23 cellular contexts compared by ENCODE assay signal in the genomic region with DNA sequence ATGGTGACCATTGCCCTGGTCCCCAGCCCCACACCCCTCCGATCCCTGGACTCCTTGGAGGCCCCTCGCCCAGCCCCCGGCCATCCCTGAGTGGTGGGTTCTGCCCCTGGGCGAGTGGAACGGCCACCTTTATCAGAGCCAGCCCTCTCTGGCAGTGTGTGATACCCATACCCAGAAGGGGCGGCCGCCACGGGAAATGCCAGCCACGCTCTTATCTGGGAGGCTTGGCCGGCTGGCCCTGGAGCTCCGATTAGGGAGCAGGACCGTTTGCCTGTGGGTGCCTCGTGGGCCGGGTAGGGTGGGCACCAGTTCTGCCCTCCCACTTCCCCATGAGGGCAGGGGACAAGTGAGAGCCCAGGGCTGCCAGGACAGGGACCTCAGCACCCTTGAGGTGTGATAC. TPM values are rescaled to one million over a fixed set of nuclear protein-coding genes. Genes with fewer than 3 reads are reported as not detected.
DNase-seq lines count a peak whose midpoint lies in the region; ATAC-seq, FAIRE-seq and TF ChIP-seq lines count a peak whose summit lies in the region.
"Had no signal": no experiment of that assay in that cellular context is flagged by ENCODE, and none has a peak within 500 bp of the region (broad histone marks: within the 10 kb centered on the region; RNA-seq: fewer than 3 reads in every experiment).

No MANE protein-coding gene starts in this region.

- ATAC-seq in HepG2 (no peak), right lobe of liver (no peak), Right ventricle myocardium superior (ENCODE audit: poor library complexity) (no peak)
- ATAC-seq: A549; CD8-positive, alpha-beta T cell; GM12878 had no signal

- H3K36me3 ChIP-seq in HepG2 (replicated peaks in 1 of 2; ENCODE audit: control insufficient read depth in 1 of 2, insufficient read depth in 2 of 2, low read length in 2 of 2), result peaks cover 9 to 10% of the 10 kb centered on the region in 2 experiments; a peak in 3 of 5 replicates
- no peaks in the 10 kb centered on the region for H3K36me3 ChIP-seq in right lobe of liver
- H3K36me3 ChIP-seq in stomach, result peaks cover 0 to 24% (median 10%) of the 10 kb centered on the region in 4 donors

- no peak for TF ChIP-seq POLR2A in HepG2 (IDR thresholded peaks at IDR 0.05; ENCODE audit: insufficient read depth in 1 of 2, low read depth in 2 of 2, low read length in 2 of 2)
- no peak for TF ChIP-seq POLR2A in right lobe of liver (IDR thresholded peaks at IDR 0.05)
- TF ChIP-seq POLR2A in erythroblast (IDR thresholded peaks at IDR 0.05; ENCODE audit: low read length), result no peak
- TF ChIP-seq POLR2A in stomach (IDR thresholded peaks at IDR 0.05), result no peak

- H3K4me3 ChIP-seq in HepG2 (replicated peaks in 1 of 3; ENCODE audit: insufficient read depth in 1 of 3, low read depth in 2 of 3, low read length in 3 of 3), result no peak overlapping the region
- no peak overlapping the region for H3K4me3 ChIP-seq in right lobe of liver
- no peak overlapping the region for H3K4me3 ChIP-seq in stomach
- H3K4me3 ChIP-seq: A549; BLaER1 treated with 17β-estradiol and CSF1 and Interleukin-3, amounts not matched to agents 10 nM and 100 nM; GM12878 had no signal

- no peak overlapping the region for H3K27ac ChIP-seq in HepG2 (ENCODE audit: extremely low read length, insufficient read depth, low read length)
- no peak overlapping the region for H3K27ac ChIP-seq in right lobe of liver
- H3K27ac ChIP-seq in stomach, result peak overlapping the region; percentile 75 to 96 (median 86)
- H3K27ac ChIP-seq: 22Rv1; A549; BLaER1 treated with 17β-estradiol and CSF1 and Interleukin-3, amounts not matched to agents 10 nM and 100 nM; C4-2B had no signal

- H3K4me2 ChIP-seq in HepG2 (ENCODE audit: low read depth, low read length), result no peak overlapping the region
- H3K4me2 ChIP-seq: A549; BLaER1 treated with 17β-estradiol and CSF1 and Interleukin-3, amounts not matched to agents 10 nM and 100 nM had no signal

- H3K9me3 ChIP-seq in HepG2 (ENCODE audit: low read length) (no peaks in the 10 kb centered on the region), right lobe of liver (no peaks in the 10 kb centered on the region), stomach (no peaks in the 10 kb centered on the region)
- H3K9me3 ChIP-seq: A549 had no signal

- H3K4me1 ChIP-seq in HepG2 (ENCODE audit: insufficient read depth, low read length), result peaks cover 37% of the 10 kb centered on the region
- H3K4me1 ChIP-seq in right lobe of liver, result no peaks in the 10 kb centered on the region
- peaks cover 52 to 75% (median 67%) of the 10 kb centered on the region in 4 donors for H3K4me1 ChIP-seq in stomach

- TF ChIP-seq EP300 in HepG2 (IDR thresholded peaks at IDR 0.05; ENCODE audit: low read depth in 2 of 2, low read length in 2 of 2) (no peak), HepG2 (CRISPR knock-in tag; IDR thresholded peaks at IDR 0.05; ENCODE audit: borderline replicate concordance) (no peak), stomach (IDR thresholded peaks at IDR 0.05) (no peak)

- no peak for DNase-seq in HepG2 (ENCODE audit: low spot score)
- no peak for DNase-seq in right lobe of liver
- DNase-seq in erythroblast (lab: John Stamatoyannopoulos, UW), result peak; percentile 73 to 85
- peak; percentile 71 for DNase-seq in stomach
- no peak for DNase-seq in Right ventricle myocardium superior
- DNase-seq in inferior parietal cortex (ENCODE audit: extremely low spot score), result no peak
- DNase-seq: AML-193; CD4-positive, alpha-beta T cell; CD8-positive, alpha-beta T cell; DMS 273 treated with DMSO at 0.1 percent for 48 hours; DMS153; DMS53; DMS79; DND-41; EL; GDM1 had no signal

- no peaks in the 10 kb centered on the region for H4K20me1 ChIP-seq in HepG2 (ENCODE audit: insufficient read depth, low read length)

- no peak for FAIRE-seq in HepG2 (lab: Jason Lieb, UNC)
- FAIRE-seq: A549, GM12878, GM12892, GM18507 had no signal

- 98% methylated on average over 11 of the region's 14 CpGs for WGBS in HepG2 (ENCODE audit: low lambda C conversion rate)
- WGBS in right lobe of liver (ENCODE audit: insufficient coverage, low coverage, low lambda C conversion rate, missing lambda C conversion rate), result no CpG with 5 or more reads among the region's 14 CpGs
- 35 to 78% (median 53%) methylated on average over 5 to 14 of the region's 14 CpGs for WGBS in stomach, 5 donors

- no peak for TF ChIP-seq CTCF in HepG2 (CRISPR knock-in tag; IDR thresholded peaks at IDR 0.05)
- no peak for TF ChIP-seq CTCF in right lobe of liver (IDR thresholded peaks at IDR 0.05)
- TF ChIP-seq CTCF in stomach (IDR thresholded peaks at IDR 0.05), result no peak

- no peaks in the 10 kb centered on the region for H3K79me2 ChIP-seq in HepG2 (ENCODE audit: insufficient read depth, low read length)

- no peak overlapping the region for H2AFZ ChIP-seq in HepG2 (ENCODE audit: low read length)

- in situ Hi-C loops in HepG2 (cut with HindIII; ENCODE audit: extremely low pct_ligation_motif_present, low pct_unique_long_range_greater_than_20kb), result no loop called here

- POLR2A ChIA-PET in HepG2 (lab: Yijun Ruan, JAX), result no interaction called here

- TF ChIP-seq RAD21 in HepG2 (CRISPR knock-in tag; IDR thresholded peaks at IDR 0.05), result no peak

- no peaks in the 10 kb centered on the region for H3K27me3 ChIP-seq in HepG2 (ENCODE audit: control insufficient read depth in 1 of 2, insufficient read depth in 2 of 2, low read length in 2 of 2)
- no peaks in the 10 kb centered on the region for H3K27me3 ChIP-seq in right lobe of liver
- peaks cover 0 to 71% (median 3%) of the 10 kb centered on the region in 3 donors for H3K27me3 ChIP-seq in stomach
- H3K27me3 ChIP-seq: BLaER1 treated with 17β-estradiol and CSF1 and Interleukin-3, amounts not matched to agents 10 nM and 100 nM had no signal

- H3K9ac ChIP-seq in HepG2 (ENCODE audit: insufficient read depth, low read depth, low read length), result no peak overlapping the region
- H3K9ac ChIP-seq: BLaER1 treated with 17β-estradiol and CSF1 and Interleukin-3, amounts not matched to agents 10 nM and 100 nM had no signal

- BruUV-seq in HepG2 (replicated peaks; lab: Mats Ljungman, UMichigan), result no TSS peak

- CTCF ChIA-PET in HepG2 (lab: Yijun Ruan, JAX; ENCODE audit: low intra/inter-chr PET ratio, low total read pairs), result no interaction called here

- intact Hi-C loops in HepG2 (cut with micrococcal nuclease; ENCODE audit: unreplicated experiment), result no loop called here
- intact Hi-C loops in right lobe of liver (cut with DNase I), result no loop called here
- intact Hi-C loops in stomach (cut with DNase I; ENCODE audit: low total_unique reads), result no loop called here
- intact Hi-C loops in Right ventricle myocardium superior (cut with DNase I), result no loop called here

RNA-seq across cellular contexts. Expression of gene ZC3H18, which starts 58.3 kb away (rescaled TPM):
- total RNA-seq in HepG2 (2016; rRNA removed; fragmentation: Illumina TruSeq; extraction: Trizol), result 19.7 and 27.4 TPM in 2 replicates
- 19.4 and 24.7 TPM in 2 replicates for total RNA-seq in HepG2 (2016; cell fraction: cytosol; rRNA removed; fragmentation: Illumina TruSeq; extraction: Trizol; ENCODE audit: low read depth)
- 14.3 and 27.1 TPM in 2 replicates for total RNA-seq in HepG2 (2016; cell fraction: insoluble cytoplasmic fraction; rRNA removed; fragmentation: Illumina TruSeq; extraction: Trizol)
- 13.2 and 13.7 TPM in 2 replicates for total RNA-seq in HepG2 (2016; cell fraction: membrane; rRNA removed; fragmentation: Illumina TruSeq; extraction: Trizol)
- total RNA-seq in HepG2 (2016; cell fraction: nucleus; rRNA removed; fragmentation: Illumina TruSeq; extraction: Trizol), result 23.0 and 25.0 TPM in 2 replicates
- polyA plus RNA-seq in HepG2 (2011; rRNA removed), result 11.2 and 12.7 TPM in 2 replicates
- 5.1 and 6.6 TPM in 2 replicates for polyA plus RNA-seq in HepG2 (2011; cell fraction: cytosol; rRNA removed)
- 52.8 and 62.1 TPM in 2 replicates for polyA plus RNA-seq in HepG2 (2011; cell fraction: nucleus; rRNA removed)
- 25.6 and 26.4 TPM in 2 replicates for polyA plus RNA-seq in HepG2 (2012)
- polyA plus RNA-seq in HepG2 (2016; cell fraction: cytosol; fragmentation: Illumina TruSeq; extraction: Trizol; ENCODE audit: low read depth), result 2.5 and 2.8 TPM in 2 replicates
- 25.5 and 39.1 TPM in 2 replicates for polyA plus RNA-seq in HepG2 (2016; cell fraction: insoluble cytoplasmic fraction; fragmentation: Illumina TruSeq; extraction: Trizol; ENCODE audit: low read depth)
- 6.0 and 7.1 TPM in 2 replicates for polyA plus RNA-seq in HepG2 (2016; cell fraction: membrane; fragmentation: Illumina TruSeq; extraction: Trizol; ENCODE audit: low read depth)
- 81.5 and 103 TPM in 2 replicates for polyA plus RNA-seq in HepG2 (2016; cell fraction: nucleus; fragmentation: Illumina TruSeq; extraction: Trizol; ENCODE audit: insufficient read depth, low read depth)
- 8.7 and 11.6 TPM in 2 replicates for polyA minus RNA-seq in HepG2 (2011; rRNA and poly(A)+ RNA removed; ENCODE audit: low replicate concordance)
- polyA minus RNA-seq in HepG2 (2011; cell fraction: cytosol; rRNA and poly(A)+ RNA removed), result 9.7 and 11.0 TPM in 2 replicates
- polyA minus RNA-seq in HepG2 (2011; cell fraction: nucleus; rRNA and poly(A)+ RNA removed), result 21.3 and 25.5 TPM in 2 replicates
- 10 to 100 TPM in 5 of 6 experiments, 1 to 10 TPM in 1; 8.7 to 22.8 (median 16.4) TPM for total RNA-seq in right lobe of liver
- 100 to 1,000 TPM in 1 of 5 donors, 10 to 100 TPM in 4; 15.5 to 312 (median 23.9) TPM for total RNA-seq in stomach
- 10 to 100 TPM; 16.1 to 20.2 (median 16.7) TPM for polyA plus RNA-seq in stomach
- total RNA-seq in Right ventricle myocardium superior, result 23.5 TPM

RNA-seq across cellular contexts. Expression of gene ZFPM1, which starts 58.8 kb away (rescaled TPM):
- total RNA-seq in HepG2 (2016; rRNA removed; fragmentation: Illumina TruSeq; extraction: Trizol), result 3.4 and 3.8 TPM in 2 replicates
- total RNA-seq in HepG2 (2016; cell fraction: cytosol; rRNA removed; fragmentation: Illumina TruSeq; extraction: Trizol; ENCODE audit: low read depth), result 0.81 and 2.1 TPM in 2 replicates
- 3.4 and 3.9 TPM in 2 replicates for total RNA-seq in HepG2 (2016; cell fraction: insoluble cytoplasmic fraction; rRNA removed; fragmentation: Illumina TruSeq; extraction: Trizol)
- total RNA-seq in HepG2 (2016; cell fraction: membrane; rRNA removed; fragmentation: Illumina TruSeq; extraction: Trizol), result 3.4 and 4.3 TPM in 2 replicates
- 3.4 and 6.6 TPM in 2 replicates for total RNA-seq in HepG2 (2016; cell fraction: nucleus; rRNA removed; fragmentation: Illumina TruSeq; extraction: Trizol)
- 1.3 and 1.7 TPM in 2 replicates for polyA plus RNA-seq in HepG2 (2011; rRNA removed)
- 0.79 and 1.3 TPM in 2 replicates for polyA plus RNA-seq in HepG2 (2011; cell fraction: cytosol; rRNA removed)
- 7.1 and 7.6 TPM in 2 replicates for polyA plus RNA-seq in HepG2 (2011; cell fraction: nucleus; rRNA removed)
- polyA plus RNA-seq in HepG2 (2012), result 7.2 and 7.6 TPM in 2 replicates
- polyA plus RNA-seq in HepG2 (2016; cell fraction: cytosol; fragmentation: Illumina TruSeq; extraction: Trizol; ENCODE audit: low read depth), result 1.2 TPM in 2 replicates
- polyA plus RNA-seq in HepG2 (2016; cell fraction: insoluble cytoplasmic fraction; fragmentation: Illumina TruSeq; extraction: Trizol; ENCODE audit: low read depth), result 3.7 and 8.7 TPM in 2 replicates
- 2.7 and 4.8 TPM in 2 replicates for polyA plus RNA-seq in HepG2 (2016; cell fraction: membrane; fragmentation: Illumina TruSeq; extraction: Trizol; ENCODE audit: low read depth)
- polyA plus RNA-seq in HepG2 (2016; cell fraction: nucleus; fragmentation: Illumina TruSeq; extraction: Trizol; ENCODE audit: insufficient read depth, low read depth), result 14.0 and 14.3 TPM in 2 replicates
- 0.98 and 4.2 TPM in 2 replicates for polyA minus RNA-seq in HepG2 (2011; rRNA and poly(A)+ RNA removed; ENCODE audit: low replicate concordance)
- polyA minus RNA-seq in HepG2 (2011; cell fraction: cytosol; rRNA and poly(A)+ RNA removed), result 2.7 and 6.6 TPM in 2 replicates
- 5.0 and 7.5 TPM in 2 replicates for polyA minus RNA-seq in HepG2 (2011; cell fraction: nucleus; rRNA and poly(A)+ RNA removed)
- total RNA-seq in right lobe of liver, result 10 to 100 TPM in 2 of 6 experiments, 1 to 10 TPM in 4; 3.8 to 15.5 (median 8.3) TPM
- total RNA-seq in stomach, result 10 to 100 TPM in 4 of 5 donors, 1 to 10 TPM in 1; 3.9 to 85.7 (median 20.5) TPM
- polyA plus RNA-seq in stomach, result 10 to 100 TPM in 1 of 3 donors, 1 to 10 TPM in 2; 4.1 to 10.6 (median 4.2) TPM
- 3.6 TPM for total RNA-seq in Right ventricle myocardium superior

Comparison
In these comparisons a context has a peak if more than half of its experiments do, and no peak if none do; other contexts are left out.
1. DNase-seq: peak in erythroblast (2 of 2) and stomach (single experiment); none in HepG2 (single experiment), right lobe of liver (0 of 3), Right ventricle myocardium superior (single experiment) and inferior parietal cortex (single experiment).
2. H3K27ac ChIP-seq: peak in stomach (5 of 5); none in HepG2 (single experiment) and right lobe of liver (0 of 3).